Comparison of ENCODE assay signal across 18 cellular contexts in the genomic region with DNA sequence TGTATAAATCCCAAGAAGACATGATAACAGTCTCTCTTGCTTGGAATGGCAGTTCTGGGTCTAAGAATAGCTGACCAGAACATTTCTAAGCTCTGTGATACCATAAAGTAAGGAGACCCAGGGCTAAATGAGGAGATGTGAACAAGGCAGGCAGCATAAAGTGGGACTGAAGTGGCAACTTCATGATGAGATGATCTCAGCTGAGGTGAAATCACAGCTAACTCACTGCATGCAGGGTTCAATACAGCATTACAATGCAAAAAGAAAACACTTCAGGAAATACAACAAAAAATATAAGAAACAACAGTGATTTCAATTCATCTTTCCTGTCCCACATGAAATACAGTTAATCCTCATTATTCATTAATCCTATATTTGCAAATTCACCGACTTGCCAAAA. TPM values are rescaled to one million over a fixed set of nuclear protein-coding genes. Genes with fewer than 3 reads are reported as not detected.
"Had no signal": no experiment of that assay in that cellular context is flagged by ENCODE, and none has a peak within 500 bp of the region (broad histone marks: within the 10 kb centered on the region; RNA-seq: fewer than 3 reads in every experiment).

No MANE protein-coding gene starts in this region.

- H3K27me3 ChIP-seq: brain microvascular endothelial cell, pancreas, stomach, testis, upper lobe of left lung had no signal

- H3K27ac ChIP-seq: brain microvascular endothelial cell, lower lobe of right lung, pancreas, stomach, testis, upper lobe of left lung had no signal

- H3K9me3 Mint-ChIP-seq: activated CD4-positive, alpha-beta T cell treated with anti-CD3 and anti-CD28 coated beads, Interleukin-2, amount 10 ng/mL, durations not matched to agents 7 days and 5 days; activated naive CD8-positive, alpha-beta T cell treated with anti-CD3 and anti-CD28 coated beads, Interleukin-2, amount 10 ng/mL, durations not matched to agents 7 days and 5 days; dendritic cell treated with granulocyte-macrophage colony-stimulating factor and Interleukin-4, amounts not matched to agents 40 ng/mL and 50 ng/mL, for 4 days; immature natural killer cell had no signal

- H3K27me3 Mint-ChIP-seq: activated B cell treated with CpG ODN at 0.5 μM for 24 hours; activated CD4-positive, alpha-beta T cell treated with anti-CD3 and anti-CD28 coated beads, Interleukin-2, amount 10 ng/mL, durations not matched to agents 7 days and 5 days; activated naive CD8-positive, alpha-beta T cell treated with anti-CD3 and anti-CD28 coated beads, Interleukin-2, amount 10 ng/mL, durations not matched to agents 7 days and 5 days; dendritic cell treated with granulocyte-macrophage colony-stimulating factor and Interleukin-4, amounts not matched to agents 40 ng/mL and 50 ng/mL, for 4 days had no signal

- ATAC-seq: left cardiac atrium had no signal

- H3K4me3 Mint-ChIP-seq: activated B cell treated with CpG ODN at 0.5 μM for 24 hours; activated CD4-positive, alpha-beta T cell treated with anti-CD3 and anti-CD28 coated beads, Interleukin-2, amount 10 ng/mL, durations not matched to agents 7 days and 5 days; activated naive CD8-positive, alpha-beta T cell treated with anti-CD3 and anti-CD28 coated beads, Interleukin-2, amount 10 ng/mL, durations not matched to agents 7 days and 5 days; activated T-helper 1 cell treated with anti-CD3 and anti-CD28 coated beads, Interleukin-12 subunit alpha, Interleukin-12 subunit beta, Interleukin-2, Interleukin-4 antibody, amounts not matched to agents 30 ng/mL and 10 ng/mL and 1 ng/mL, durations not matched to agents 14 hours and 24 hours and 36 hours; dendritic cell treated with granulocyte-macrophage colony-stimulating factor and Interleukin-4, amounts not matched to agents 40 ng/mL and 50 ng/mL, for 4 days; immature natural killer cell had no signal

- H3K36me3 ChIP-seq: brain microvascular endothelial cell had no signal

- H3K4me1 Mint-ChIP-seq: activated B cell treated with CpG ODN at 0.5 μM for 24 hours; activated CD4-positive, alpha-beta T cell treated with anti-CD3 and anti-CD28 coated beads, Interleukin-2, amount 10 ng/mL, durations not matched to agents 7 days and 5 days; activated naive CD8-positive, alpha-beta T cell treated with anti-CD3 and anti-CD28 coated beads, Interleukin-2, amount 10 ng/mL, durations not matched to agents 7 days and 5 days had no signal

- H3K4me3 ChIP-seq: lower lobe of right lung, pancreas, stomach, testis, upper lobe of left lung had no signal

- FAIRE-seq: pancreas had no signal

- H3K4me1 ChIP-seq: lower lobe of right lung, testis, upper lobe of left lung had no signal

- H3K27ac Mint-ChIP-seq: activated B cell treated with CpG ODN at 0.5 μM for 24 hours; activated CD4-positive, alpha-beta T cell treated with anti-CD3 and anti-CD28 coated beads, Interleukin-2, amount 10 ng/mL, durations not matched to agents 7 days and 5 days; activated naive CD8-positive, alpha-beta T cell treated with anti-CD3 and anti-CD28 coated beads, Interleukin-2, amount 10 ng/mL, durations not matched to agents 7 days and 5 days; activated T-helper 1 cell treated with anti-CD3 and anti-CD28 coated beads, Interleukin-12 subunit alpha, Interleukin-12 subunit beta, Interleukin-2, Interleukin-4 antibody, amounts not matched to agents 30 ng/mL and 10 ng/mL and 1 ng/mL, durations not matched to agents 14 hours and 24 hours and 36 hours; dendritic cell treated with granulocyte-macrophage colony-stimulating factor and Interleukin-4, amounts not matched to agents 40 ng/mL and 50 ng/mL, for 4 days; immature natural killer cell had no signal

- DNase-seq: activated B cell treated with CpG ODN at 0.5 μM for 24 hours; activated CD4-positive, alpha-beta T cell treated with anti-CD3 and anti-CD28 coated beads, Interleukin-2, amount 10 ng/mL, durations not matched to agents 7 days and 5 days; activated CD8-positive, alpha-beta memory T cell treated with anti-CD3 and anti-CD28 coated beads, Interleukin-2, amount 50 U/mL, for 48 hours; activated naive CD8-positive, alpha-beta T cell treated with anti-CD3 and anti-CD28 coated beads, Interleukin-2, amount 10 ng/mL, durations not matched to agents 7 days and 5 days; effector memory CD4-positive, alpha-beta T cell; immature natural killer cell; left cardiac atrium; lower lobe of right lung; pancreas; stimulated activated CD4-positive, alpha-beta T cell treated with anti-CD3 and anti-CD28 coated beads, Interleukin-12 subunit alpha, Interleukin-12 subunit beta, amount 100 ng/mL, for 4 hours; stimulated activated CD4-positive, alpha-beta T cell treated with anti-CD3 and anti-CD28 coated beads, Interleukin-2, amount 100 ng/mL, for 24 hours; stomach; T-helper 2 cell; testis; upper lobe of left lung had no signal

- H3K9me3 ChIP-seq: lower lobe of right lung, pancreas, stomach, testis, upper lobe of left lung had no signal

RNA-seq across cellular contexts. Expression of a gene that starts 47.8 kb away (rescaled TPM):
- total RNA-seq: activated T-helper 1 cell treated with anti-CD3 and anti-CD28 coated beads, Interleukin-12 subunit alpha, Interleukin-12 subunit beta, Interleukin-2, Interleukin-4 antibody, amounts not matched to agents 30 ng/mL and 10 ng/mL and 1 ng/mL, durations not matched to agents 14 hours and 24 hours and 36 hours; lower lobe of right lung had no signal
